In the genomic region with DNA sequence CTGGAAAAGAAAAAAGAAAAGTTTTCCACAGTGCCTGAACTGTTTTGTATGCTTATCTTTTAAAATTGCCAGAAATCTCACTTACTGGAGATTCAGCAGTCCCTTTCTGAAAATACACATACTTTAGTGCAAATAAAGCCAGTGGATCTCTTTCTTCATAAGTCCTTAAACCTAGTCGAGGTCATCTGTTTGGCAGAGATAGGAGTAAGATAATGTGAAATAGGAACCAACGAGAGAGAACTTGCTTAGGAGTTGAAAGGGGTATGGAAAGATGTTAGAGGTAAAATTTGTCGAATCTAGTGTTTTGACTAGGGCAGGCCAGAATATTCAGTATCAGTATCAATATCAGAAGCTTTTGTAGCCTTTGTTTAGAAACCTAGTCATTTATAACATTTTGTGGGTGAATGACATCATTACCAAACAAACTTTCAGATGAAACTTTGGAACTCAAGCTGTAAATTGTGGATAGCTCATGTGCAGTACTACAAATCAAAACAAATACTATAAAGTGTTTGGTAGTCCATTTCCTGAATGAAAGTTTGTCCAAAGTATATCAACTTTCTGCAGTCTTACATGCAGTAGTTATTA, we compare ENCODE assay signal across 1 cellular context.
TF ChIP-seq lines count a peak whose summit lies in the region.
"Not testable (repeated sequence)": the region's sequence is repeated elsewhere in the genome, so short reads cannot be mapped to it uniquely, and the experiment has no call there.

No MANE protein-coding gene starts in this region.

TF ChIP-seq in HepG2, 621 proteins besides CTCF, POLR2A, EP300 and RAD21:
- TF ChIP-seq ATF7 (IDR thresholded peaks at IDR 0.05), result peak; percentile 77
- not testable (repeated sequence) for TF ChIP-seq ATF7 (CRISPR knock-in tag; IDR thresholded peaks at IDR 0.05)
